13 cellular contexts compared by ENCODE assay signal in the genomic region with DNA sequence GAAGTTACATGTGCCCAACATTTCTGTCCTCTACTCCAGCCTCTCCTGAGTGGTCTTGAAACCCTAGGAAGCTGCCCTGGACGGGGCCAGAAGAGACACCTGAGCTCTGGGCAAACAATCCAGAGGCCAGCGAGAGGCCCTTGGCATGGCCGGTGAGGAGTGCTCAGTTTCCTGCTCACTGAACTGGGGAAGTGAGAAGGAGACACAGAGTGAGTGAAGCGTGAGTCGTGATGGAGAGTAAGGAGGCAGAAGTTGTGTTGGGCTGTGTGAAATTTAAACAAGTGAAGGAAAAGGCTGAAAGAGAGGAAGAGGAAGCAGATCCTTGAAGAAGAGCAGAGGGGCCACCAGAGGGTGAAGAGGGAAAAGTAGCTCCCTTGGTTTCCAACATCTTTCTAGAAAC.
"Had no signal": no experiment of that assay in that cellular context is flagged by ENCODE, and none has a peak within 500 bp of the region (broad histone marks: within the 10 kb centered on the region; RNA-seq: fewer than 3 reads in every experiment).

No MANE protein-coding gene starts in this region.

- H3K27ac Mint-ChIP-seq: nephron; T-helper 2 cell treated with Interferon-gamma antibody and Interleukin-4, amounts not matched to agents 5 μg/mL and 100 μg/mL, for 36 hours had no signal

- H3K4me1 ChIP-seq: ascending aorta, sigmoid colon, tibial nerve, uterus had no signal

- H3K9me3 ChIP-seq: ascending aorta, sigmoid colon, uterus had no signal

- H3K4me3 Mint-ChIP-seq: nephron; T-helper 2 cell treated with Interferon-gamma antibody and Interleukin-4, amounts not matched to agents 5 μg/mL and 100 μg/mL, for 36 hours had no signal

- H3K4me3 ChIP-seq: ascending aorta, sigmoid colon, tibial nerve, uterus had no signal

- H3K4me1 Mint-ChIP-seq: nephron had no signal

- DNase-seq: activated CD4-positive, alpha-beta T cell treated with anti-CD3 and anti-CD28 coated beads for 1 hour; activated CD4-positive, alpha-beta T cell treated with anti-CD3 and anti-CD28 coated beads, Interleukin-2, amount 50 U/mL, for 4 hours; activated naive CD4-positive, alpha-beta T cell; activated T-cell treated with anti-CD3 and anti-CD28 coated beads for 4 hours; dermis blood vessel endothelial cell; glutamatergic neuron; sigmoid colon; stimulated activated CD4-positive, alpha-beta T cell treated with anti-CD3 and anti-CD28 coated beads, Interleukin-2, amount 100 ng/mL, for 24 hours; uterus had no signal

- H3K27me3 ChIP-seq: ascending aorta, sigmoid colon, tibial nerve, uterus had no signal

- H3K27ac ChIP-seq: ascending aorta, sigmoid colon, tibial nerve, uterus had no signal

- H3K36me3 ChIP-seq: ascending aorta, sigmoid colon, tibial nerve, uterus had no signal
